12 cellular contexts compared by ENCODE assay signal in genomic region chr10:6399241-6399701, GRCh38.
A peak's percentile ranks its signal among the peaks of the same experiment; 100 is the strongest.
DNase-seq lines count a peak whose midpoint lies in the region; TF ChIP-seq lines count a peak whose summit lies in the region.
"Had no signal": no experiment of that assay in that cellular context is flagged by ENCODE, and none has a peak within 500 bp of the region (broad histone marks: within the 10 kb centered on the region; RNA-seq: fewer than 3 reads in every experiment).

No MANE protein-coding gene starts in this region.

- H3K9me3 ChIP-seq in mammary epithelial cell (replicated peaks; ENCODE audit: insufficient read depth, low read length), result no peaks in the 10 kb centered on the region
- no peaks in the 10 kb centered on the region for H3K9me3 ChIP-seq in testis
- H3K9me3 ChIP-seq in HAP-1, result no peaks in the 10 kb centered on the region
- H3K9me3 ChIP-seq in neural progenitor cell (ENCODE audit: low read depth), result no peaks in the 10 kb centered on the region
- H3K9me3 ChIP-seq: mucosa of descending colon had no signal

- BruUV-seq in MCF 10A (replicated peaks; lab: Mats Ljungman, UMichigan), result no TSS peak
- no TSS peak for BruUV-seq in mammary epithelial cell (replicated peaks; lab: Mats Ljungman, UMichigan)

- H4K20me1 ChIP-seq in mammary epithelial cell (ENCODE audit: insufficient read depth, low read length) (no peaks in the 10 kb centered on the region), neural progenitor cell (ENCODE audit: low read depth) (no peaks in the 10 kb centered on the region)

- DNase-seq in MCF 10A (ENCODE audit: unreplicated experiment) (peak; percentile 50), mammary epithelial cell (no peak), UCSD-AML1 (lab: John Stamatoyannopoulos, UW; ENCODE audit: unreplicated experiment) (peak; percentile 25), iris pigment epithelial cell (ENCODE audit: low read depth) (peak; percentile 57), testis (peak; percentile 51), posterior vena cava (ENCODE audit: low spot score) (no peak), HAP-1 (ENCODE audit: low spot score in 2 of 2) (no peak), neural progenitor cell (ENCODE audit: low spot score) (no peak)
- DNase-seq: activated CD8-positive, alpha-beta memory T cell treated with anti-CD3 and anti-CD28 coated beads, Interleukin-2, amount 10 ng/mL, durations not matched to agents 7 days and 5 days had no signal

- H3K36me3 ChIP-seq in mammary epithelial cell (ENCODE audit: insufficient read depth, low read length) (no peaks in the 10 kb centered on the region), testis (ENCODE audit: low read depth, missing control alignments) (no peaks in the 10 kb centered on the region), HAP-1 (replicated peaks) (no peaks in the 10 kb centered on the region), neural progenitor cell (no peaks in the 10 kb centered on the region)

- no peak overlapping the region for H3K4me3 ChIP-seq in mammary epithelial cell (replicated peaks in 1 of 3; ENCODE audit: insufficient read depth in 1 of 3, low read depth in 2 of 3, low read length in 3 of 3)
- no peak overlapping the region for H3K4me3 ChIP-seq in testis
- no peak overlapping the region for H3K4me3 ChIP-seq in HAP-1
- no peak overlapping the region for H3K4me3 ChIP-seq in neural progenitor cell
- H3K4me3 ChIP-seq: mucosa of descending colon had no signal

- in situ Hi-C loops in mammary epithelial cell (cut with MboI; ENCODE audit: low sequenced_read_pairs in 2 of 2), result loop anchor here in 1 of 2 donors (10.0 kb wide), 2 partner anchors 184 to 284 kb away; no protein-coding TSS in a partner anchor
- in situ Hi-C loops in HAP-1 (cut with MboI; ENCODE audit: low sequenced_read_pairs), result loop anchor here (10.0 to 25.0 kb wide), 2 partner anchors 187 to 294 kb away; partner anchors contain the start of gene PFKFB3

- H3K9me3 Mint-ChIP-seq in MCF 10A (ENCODE audit: unreplicated experiment), result no peaks in the 10 kb centered on the region
- H3K9me3 Mint-ChIP-seq in neural progenitor cell, result no peaks in the 10 kb centered on the region

- H3K27me3 Mint-ChIP-seq in MCF 10A (ENCODE audit: insufficient read depth, unreplicated experiment), result peaks cover 15% of the 10 kb centered on the region
- peaks cover 5% of the 10 kb centered on the region for H3K27me3 Mint-ChIP-seq in neural progenitor cell (ENCODE audit: insufficient read depth, low read depth)

- dilution Hi-C loops in mammary epithelial cell (cut with HindIII; ENCODE audit: low sequenced_read_pairs), result loop anchor here (10.0 kb wide), 1 partner anchor 284 kb away; no protein-coding TSS in a partner anchor

- H3K36me3 Mint-ChIP-seq in MCF 10A (ENCODE audit: insufficient read depth, unreplicated experiment) (no peaks in the 10 kb centered on the region), neural progenitor cell (peaks cover 2% of the 10 kb centered on the region)

- WGBS in mammary epithelial cell (ENCODE audit: low coverage, missing lambda C conversion rate), result 16% methylated on average over 4 of the region's 4 CpGs
- WGBS in testis, 2 donors, result 74 to 88% methylated on average over 4 of the region's 4 CpGs

- H3K27ac Mint-ChIP-seq in MCF 10A (ENCODE audit: low read depth, unreplicated experiment), result no peak overlapping the region
- H3K27ac Mint-ChIP-seq in neural progenitor cell, result no peak overlapping the region
- H3K27ac Mint-ChIP-seq: activated CD8-positive, alpha-beta memory T cell treated with anti-CD3 and anti-CD28 coated beads, Interleukin-2, amount 10 ng/mL, durations not matched to agents 7 days and 5 days had no signal

- H3K4me3 Mint-ChIP-seq in MCF 10A (ENCODE audit: unreplicated experiment), result no peak overlapping the region
- no peak overlapping the region for H3K4me3 Mint-ChIP-seq in neural progenitor cell
- H3K4me3 Mint-ChIP-seq: activated CD8-positive, alpha-beta memory T cell treated with anti-CD3 and anti-CD28 coated beads, Interleukin-2, amount 10 ng/mL, durations not matched to agents 7 days and 5 days had no signal

- H3K9ac ChIP-seq in mammary epithelial cell (ENCODE audit: insufficient read depth, low read length), result no peak overlapping the region
- H3K9ac ChIP-seq in neural progenitor cell, result no peak overlapping the region
- H3K9ac ChIP-seq: KMS-11 had no signal

- H3K4me1 Mint-ChIP-seq in MCF 10A (ENCODE audit: insufficient read depth, unreplicated experiment) (peaks cover 31% of the 10 kb centered on the region), neural progenitor cell (peaks cover 27% of the 10 kb centered on the region)

- H3K79me2 ChIP-seq in mammary epithelial cell (ENCODE audit: insufficient read depth, low read length) (no peaks in the 10 kb centered on the region), neural progenitor cell (ENCODE audit: low read depth) (no peaks in the 10 kb centered on the region)

- CTCF ChIA-PET in MCF 10A (lab: Yijun Ruan, JAX) (interaction anchor here (0.6 to 5.6 kb wide), 6 partner anchors 15 to 292 kb away, joined by 3 to 114 read pairs (median 3); partner anchors contain the start of gene PFKFB3), mammary epithelial cell (lab: Charles Lee; ENCODE audit: low non-redundant PET) (interaction anchor here (0.6 kb wide), 1 partner anchor 126 kb away, joined by 19 read pairs; no protein-coding TSS in a partner anchor)

- H3K27me3 ChIP-seq in mammary epithelial cell (ENCODE audit: insufficient read depth, low read length) (no peaks in the 10 kb centered on the region), testis (no peaks in the 10 kb centered on the region), HAP-1 (ENCODE audit: low read depth) (no peaks in the 10 kb centered on the region), neural progenitor cell (peaks cover 11% of the 10 kb centered on the region)

- no peaks in the 10 kb centered on the region for H3F3A ChIP-seq in neural progenitor cell (ENCODE audit: low read depth)

- POLR2A ChIA-PET in MCF 10A (lab: Yijun Ruan, JAX), result interaction anchor here (0.6 to 1.2 kb wide), 3 partner anchors 197 to 1713 kb away, joined by 3 to 7 read pairs (median 3); partner anchors contain the start of gene PFKFB3

- H2AFZ ChIP-seq in mammary epithelial cell (ENCODE audit: low read depth, low read length) (no peak overlapping the region), neural progenitor cell (replicated peaks) (no peak overlapping the region)

- no peak for TF ChIP-seq CTCF in MCF 10A (IDR thresholded peaks at IDR 0.05; ENCODE audit: unreplicated experiment)
- no peak for TF ChIP-seq CTCF in mammary epithelial cell (conservative IDR thresholded peaks at IDR 0.05 in 1 of 2, IDR thresholded peaks at IDR 0.05 in 1 of 2; ENCODE audit: extremely low read depth in 1 of 2, insufficient read depth in 1 of 2, low read depth in 1 of 2, low read length in 2 of 2)
- TF ChIP-seq CTCF in testis (IDR thresholded peaks at IDR 0.05), result no peak
- no peak for TF ChIP-seq CTCF in neural progenitor cell (IDR thresholded peaks at IDR 0.05)

- no peak for TF ChIP-seq POLR2A in testis (IDR thresholded peaks at IDR 0.05)

- H3K4me2 ChIP-seq in mammary epithelial cell (ENCODE audit: insufficient read depth, low read depth, low read length) (no peak overlapping the region), neural progenitor cell (no peak overlapping the region)
- H3K4me2 ChIP-seq: KMS-11 had no signal

- H3K27ac ChIP-seq in mammary epithelial cell (ENCODE audit: insufficient read depth, low read depth, low read length) (no peak overlapping the region), testis (no peak overlapping the region), neural progenitor cell (no peak overlapping the region)
- H3K27ac ChIP-seq: KMS-11, RWPE1 had no signal

- intact Hi-C loops in MCF 10A (cut with micrococcal nuclease), result no loop called here
- intact Hi-C loops in mammary epithelial cell (cut with micrococcal nuclease), result no loop called here
- intact Hi-C loops in testis (cut with DNase I; ENCODE audit: low total_unique reads), result no loop called here
- intact Hi-C loops in posterior vena cava (cut with DNase I), result no loop called here

- H3K4me1 ChIP-seq in mammary epithelial cell (ENCODE audit: insufficient read depth, low read length) (peaks cover 17% of the 10 kb centered on the region), testis (peaks cover 3% of the 10 kb centered on the region), HAP-1 (no peaks in the 10 kb centered on the region), neural progenitor cell (no peaks in the 10 kb centered on the region)

Comparison
In these comparisons a context has a peak if more than half of its experiments do, and no peak if none do; other contexts are left out.
1. DNase-seq: peak in MCF 10A (single experiment), UCSD-AML1 (single experiment), iris pigment epithelial cell (single experiment) and testis (single experiment); none in mammary epithelial cell (single experiment), posterior vena cava (single experiment), HAP-1 (0 of 2) and neural progenitor cell (single experiment).